In the genomic region with DNA sequence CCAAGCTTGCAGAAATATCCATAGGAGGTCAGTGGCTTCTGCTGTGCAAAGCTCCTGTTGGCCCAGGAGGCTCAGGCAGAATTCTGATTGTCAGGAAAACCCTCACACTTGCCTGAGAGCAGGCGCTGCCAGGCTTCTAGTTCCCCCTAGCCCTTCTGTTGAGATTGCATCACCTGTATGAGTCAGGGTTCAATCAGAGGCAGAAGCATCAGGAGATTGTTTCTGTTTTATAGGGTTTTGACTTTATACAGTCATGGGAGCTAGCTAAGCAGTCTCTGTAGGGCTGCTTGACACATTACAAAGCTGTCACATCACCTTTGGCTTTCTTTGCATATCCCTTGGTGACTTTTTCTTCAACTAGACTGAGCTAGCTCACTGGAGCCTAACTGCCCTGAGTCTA, we compare ENCODE assay signal across 12 cellular contexts. TPM values are rescaled to one million over a fixed set of nuclear protein-coding genes. Genes with fewer than 3 reads are reported as not detected.
DNase-seq lines count a peak whose midpoint lies in the region; ATAC-seq and TF ChIP-seq lines count a peak whose summit lies in the region.
"Had no signal": no experiment of that assay in that cellular context is flagged by ENCODE, and none has a peak within 500 bp of the region (broad histone marks: within the 10 kb centered on the region; RNA-seq: fewer than 3 reads in every experiment).

No MANE protein-coding gene starts in this region.

- WGBS in psoas muscle, 3 donors, result 50 to 73% (median 69%) methylated on average over 1 of the region's 1 CpG
- 80 to 83% methylated on average over 1 of the region's 1 CpG for whole genome bisulfite sequencing in heart right ventricle, 2 donors

- TF ChIP-seq CTCF in kidney epithelial cell (IDR thresholded peaks at IDR 0.05; ENCODE audit: insufficient read depth, low read length, poor library complexity, severe bottlenecking), result no peak
- TF ChIP-seq CTCF in psoas muscle (IDR thresholded peaks at IDR 0.05), result no peak
- TF ChIP-seq CTCF in heart right ventricle (IDR thresholded peaks at IDR 0.05), result no peak

- H3K36me3 ChIP-seq in kidney epithelial cell (ENCODE audit: control insufficient read depth, insufficient read depth, low read length) (no peaks in the 10 kb centered on the region), psoas muscle (ENCODE audit: insufficient read depth in 1 of 2, low read depth in 1 of 2) (no peaks in the 10 kb centered on the region), heart right ventricle (no peaks in the 10 kb centered on the region)
- H3K36me3 ChIP-seq: stomach had no signal

- peak; percentile 9; the same call in 1 of the 2 replicates for TF ChIP-seq RAD21 in Ishikawa (IDR thresholded peaks at IDR 0.05; ENCODE audit: low read depth)

- no peak overlapping the region for H3K4me3 Mint-ChIP-seq in activated T-helper 17 cell treated with anti-CD3 and anti-CD28 coated beads, Interleukin-2, amount 50 U/mL, for 72 hours

- H3K27me3 ChIP-seq in kidney epithelial cell (ENCODE audit: control insufficient read depth, insufficient read depth, low read length) (no peaks in the 10 kb centered on the region), psoas muscle (ENCODE audit: insufficient read depth in 3 of 3, low read length in 2 of 3) (peaks cover 0 to 4% (median 0%) of the 10 kb centered on the region in 3 donors), heart right ventricle (peaks cover 0 to 26% (median 0%) of the 10 kb centered on the region in 7 donors)

- H3K27ac ChIP-seq in psoas muscle (no peak overlapping the region), heart right ventricle (no peak overlapping the region)
- H3K27ac ChIP-seq: stomach had no signal

- H3K36me3 Mint-ChIP-seq in activated T-helper 17 cell treated with anti-CD3 and anti-CD28 coated beads, Interleukin-2, amount 50 U/mL, for 72 hours (ENCODE audit: low read depth), result no peaks in the 10 kb centered on the region

- peak; percentile 50 for DNase-seq in Daoy (ENCODE audit: low read depth)
- peak; percentile 57 for DNase-seq in kidney epithelial cell (ENCODE audit: low read depth)
- no peak for DNase-seq in NK-92 (lab: John Stamatoyannopoulos, UW; ENCODE audit: unreplicated experiment)
- DNase-seq in psoas muscle, result no peak
- no peak for DNase-seq in heart right ventricle
- no peak for DNase-seq in HUDEP-2 (lab: John Stamatoyannopoulos, UW; ENCODE audit: unreplicated experiment in 76 of 76)
- DNase-seq: activated CD4-positive, alpha-beta T cell treated with anti-CD3 and anti-CD28 coated beads for 4 hours; DMS79; foreskin melanocyte; stomach had no signal

- ATAC-seq in activated T-helper 17 cell treated with anti-CD3 and anti-CD28 coated beads, Interleukin-2, amount 50 U/mL, for 72 hours (replicated peaks), result peak; percentile 32
- ATAC-seq in psoas muscle (no peak), heart right ventricle (no peak)

- H3K4me3 ChIP-seq in kidney epithelial cell (ENCODE audit: low read depth, low read length), result no peak overlapping the region
- H3K4me3 ChIP-seq in psoas muscle, result no peak overlapping the region
- no peak overlapping the region for H3K4me3 ChIP-seq in heart right ventricle
- H3K4me3 ChIP-seq: stomach had no signal

- H3K4me1 ChIP-seq in psoas muscle (no peaks in the 10 kb centered on the region), heart right ventricle (no peaks in the 10 kb centered on the region)
- H3K4me1 ChIP-seq: stomach had no signal

- intact Hi-C loops in psoas muscle (cut with DNase I), result no loop called here
- intact Hi-C loops in heart right ventricle (cut with DNase I), result no loop called here

- H3K4me1 Mint-ChIP-seq in activated T-helper 17 cell treated with anti-CD3 and anti-CD28 coated beads, Interleukin-2, amount 50 U/mL, for 72 hours, result no peaks in the 10 kb centered on the region

- H3K27me3 Mint-ChIP-seq in activated T-helper 17 cell treated with anti-CD3 and anti-CD28 coated beads, Interleukin-2, amount 50 U/mL, for 72 hours, result no peaks in the 10 kb centered on the region

- no peak overlapping the region for H3K27ac Mint-ChIP-seq in activated T-helper 17 cell treated with anti-CD3 and anti-CD28 coated beads, Interleukin-2, amount 50 U/mL, for 72 hours

- H3K9me3 ChIP-seq in psoas muscle (no peaks in the 10 kb centered on the region), heart right ventricle (peaks cover 0 to 8% (median 0%) of the 10 kb centered on the region in 11 donors)

- H3K9me3 Mint-ChIP-seq in activated T-helper 17 cell treated with anti-CD3 and anti-CD28 coated beads, Interleukin-2, amount 50 U/mL, for 72 hours, result no peaks in the 10 kb centered on the region

- TF ChIP-seq EP300 in Ishikawa (IDR thresholded peaks at IDR 0.05; ENCODE audit: borderline replicate concordance), result no peak

TF ChIP-seq in Ishikawa, 13 proteins besides CTCF, POLR2A, EP300 and RAD21:
- TF ChIP-seq MAX (IDR thresholded peaks at IDR 0.05) (no peak), REST (IDR thresholded peaks at IDR 0.05; ENCODE audit: low read depth) (no peak), CREB1 (IDR thresholded peaks at IDR 0.05; ENCODE audit: low read depth) (no peak), TAF1 (IDR thresholded peaks at IDR 0.05; ENCODE audit: low read depth) (no peak), NFIC (IDR thresholded peaks at IDR 0.05) (no peak), TCF12 (IDR thresholded peaks at IDR 0.05; ENCODE audit: low read depth) (no peak), ZBTB7A (IDR thresholded peaks at IDR 0.05; ENCODE audit: low read depth) (no peak), CEBPB (IDR thresholded peaks at IDR 0.05) (0 out of 2 replicates have a peak, but pooled peaks have one; percentile 31)
- TF ChIP-seq, protein P1, sequence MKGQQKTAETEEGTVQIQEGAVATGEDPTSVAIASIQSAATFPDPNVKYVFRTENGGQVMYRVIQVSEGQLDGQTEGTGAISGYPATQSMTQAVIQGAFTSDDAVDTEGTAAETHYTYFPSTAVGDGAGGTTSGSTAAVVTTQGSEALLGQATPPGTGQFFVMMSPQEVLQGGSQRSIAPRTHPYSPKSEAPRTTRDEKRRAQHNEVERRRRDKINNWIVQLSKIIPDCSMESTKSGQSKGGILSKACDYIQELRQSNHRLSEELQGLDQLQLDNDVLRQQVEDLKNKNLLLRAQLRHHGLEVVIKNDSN (IDR thresholded peaks at IDR 0.05), result no peak

RNA-seq across cellular contexts. Expression of gene DIPK2B, which starts 27.8 kb away (rescaled TPM):
- not detected in 2 replicates for total RNA-seq in Daoy (2014; rRNA removed; shearing (Covaris generic))
- total RNA-seq in activated T-helper 17 cell treated with anti-CD3 and anti-CD28 coated beads, Interleukin-2, amount 50 U/mL, for 72 hours, result under 1 TPM in 1 of 2 donors, not detected in 1; 0.11 TPM
- total RNA-seq in kidney epithelial cell (not detected in 2 replicates), psoas muscle (10 to 100 TPM; 12.0 to 19.4 (median 16.2) TPM), heart right ventricle (10 to 100 TPM in 8 of 10 donors, 1 to 10 TPM in 2; 9.3 to 31.7 (median 16.1) TPM)
- polyA plus RNA-seq in psoas muscle (10 to 100 TPM in 1 of 3 donors, 1 to 10 TPM in 2; 7.3 to 14.0 (median 8.2) TPM), heart right ventricle (10 to 100 TPM; 12.2 to 24.5 TPM)

Comparison
In these comparisons a context has a peak if more than half of its experiments do, and no peak if none do; other contexts are left out.
1. DNase-seq: peak in Daoy (single experiment) and kidney epithelial cell (single experiment); none in NK-92 (single experiment), psoas muscle (0 of 2), heart right ventricle (0 of 2) and HUDEP-2 (0 of 76).
2. RNA of gene DIPK2B, which starts 27.8 kb away (total RNA-seq): 9.3 to 31.7 TPM in heart right ventricle and 12.0 to 19.4 TPM in psoas muscle; 0.11 TPM in activated T-helper 17 cell treated with anti-CD3 and anti-CD28 coated beads, Interleukin-2, amount 50 U/mL, for 72 hours, not detected in Daoy and not detected in kidney epithelial cell; every median in the first group is over 4 times any median in the second.